10 cellular contexts compared by ENCODE assay signal in the genomic region with DNA sequence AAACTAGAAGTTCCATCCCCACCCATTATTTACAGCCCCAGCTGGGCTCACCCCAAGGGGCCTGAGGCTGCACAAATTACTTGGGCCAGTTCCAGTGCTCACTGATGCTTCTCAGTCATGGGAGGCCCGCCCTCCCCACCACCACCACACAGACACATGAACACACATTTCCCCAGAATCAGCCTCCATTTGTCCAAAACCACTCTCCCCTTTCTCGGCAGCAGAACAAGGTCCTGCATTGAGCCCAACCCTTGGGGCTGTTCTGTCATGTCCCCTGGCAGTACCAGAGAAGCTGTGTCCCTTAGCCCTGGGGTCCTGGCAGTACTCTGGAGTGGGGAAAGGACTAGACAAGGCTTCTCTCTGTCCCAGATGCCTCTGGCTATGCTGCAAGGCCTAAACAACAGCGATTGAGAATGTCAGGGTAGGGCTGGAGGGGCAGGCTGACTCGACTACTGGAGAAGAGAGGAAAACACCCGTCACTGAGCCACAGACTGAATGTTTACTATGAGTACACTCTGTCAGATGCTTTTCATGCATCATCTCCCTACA. TPM values are rescaled to one million over a fixed set of nuclear protein-coding genes. Genes with fewer than 3 reads are reported as not detected.
A peak's percentile ranks its signal among the peaks of the same experiment; 100 is the strongest.
DNase-seq lines count a peak whose midpoint lies in the region; TF ChIP-seq lines count a peak whose summit lies in the region.
"Had no signal": no experiment of that assay in that cellular context is flagged by ENCODE, and none has a peak within 500 bp of the region (broad histone marks: within the 10 kb centered on the region; RNA-seq: fewer than 3 reads in every experiment).

No MANE protein-coding gene starts in this region.

- TF ChIP-seq CTCF in testis (IDR thresholded peaks at IDR 0.05) (no peak), GM10266 (IDR thresholded peaks at IDR 0.05; ENCODE audit: control insufficient read depth, insufficient read depth, low read depth, missing control alignments) (no peak), SK-N-SH (IDR thresholded peaks at IDR 0.05) (no peak)

- H3K4me3 ChIP-seq in testis, result no peak overlapping the region
- no peak overlapping the region for H3K4me3 ChIP-seq in SK-N-SH (ENCODE audit: low read depth in 2 of 2, low read length in 1 of 2)
- H3K4me3 ChIP-seq: MG63 had no signal

- no peaks in the 10 kb centered on the region for H3K9me2 ChIP-seq in SK-N-SH

- peaks cover 17% of the 10 kb centered on the region for H3K4me1 ChIP-seq in testis
- peaks cover 7 to 9% of the 10 kb centered on the region in 2 experiments; a peak in 2 of 4 replicates for H3K4me1 ChIP-seq in SK-N-SH (ENCODE audit: control insufficient read depth in 1 of 2, insufficient read depth in 2 of 2, low read depth in 1 of 2, low read length in 1 of 2)

- TF ChIP-seq POLR2A in testis (IDR thresholded peaks at IDR 0.05), result no peak

- H3F3A ChIP-seq in SK-N-SH (replicated peaks; ENCODE audit: insufficient read depth), result peaks cover 12% of the 10 kb centered on the region

- TF ChIP-seq EP300 in SK-N-SH (IDR thresholded peaks at IDR 0.05; ENCODE audit: borderline replicate concordance in 1 of 2, low read depth in 1 of 2, low read length in 1 of 2), result no peak

- TF ChIP-seq RAD21 in SK-N-SH (IDR thresholded peaks at IDR 0.05; ENCODE audit: low read length), result no peak

- intact Hi-C loops in testis (cut with DNase I; ENCODE audit: low total_unique reads), result no loop called here

- 61 to 81% methylated on average over 4 to 5 of the region's 5 CpGs for WGBS in testis, 2 donors
- WGBS in SK-N-SH (ENCODE audit: low lambda C conversion rate), result 75% methylated on average over 5 of the region's 5 CpGs

- POLR2A ChIA-PET in SK-N-SH (lab: Yijun Ruan, JAX), result no interaction called here

- H3K36me3 ChIP-seq in testis (ENCODE audit: low read depth, missing control alignments), result no peaks in the 10 kb centered on the region
- H3K36me3 ChIP-seq in SK-N-SH (replicated peaks in 1 of 2; ENCODE audit: control insufficient read depth in 1 of 2, insufficient read depth in 2 of 2, low read length in 1 of 2), result peaks cover 14 to 37% of the 10 kb centered on the region in 2 experiments

- H4K20me1 ChIP-seq in SK-N-SH (ENCODE audit: insufficient read depth), result no peaks in the 10 kb centered on the region; the same call in 1 of the 2 replicates

- H3K27ac ChIP-seq in caudate nucleus (ENCODE audit: low read depth, low read length) (peak overlapping the region; percentile 98), layer of hippocampus (ENCODE audit: low read depth, low read length) (peak overlapping the region; percentile 88), testis (peak overlapping the region; percentile 21 to 54), SK-N-SH (ENCODE audit: low read depth in 2 of 2, low read length in 1 of 2) (no peak overlapping the region; a peak in 1 of 4 replicates)
- H3K27ac ChIP-seq: 22Rv1 had no signal

- H3K79me2 ChIP-seq in SK-N-SH (ENCODE audit: insufficient read depth), result no peaks in the 10 kb centered on the region; the same call in 1 of the 2 replicates

- no peaks in the 10 kb centered on the region for H3K9me3 ChIP-seq in testis
- H3K9me3 ChIP-seq in SK-N-SH, result no peaks in the 10 kb centered on the region
- H3K9me3 ChIP-seq: MG63 had no signal

- no peak overlapping the region for H3K9ac ChIP-seq in SK-N-SH

- H2AFZ ChIP-seq in SK-N-SH (ENCODE audit: low read depth), result no peak overlapping the region

- CTCF ChIA-PET in SK-N-SH (lab: Yijun Ruan, JAX), result no interaction called here

- peak; percentile 16 for DNase-seq in DMS 273 (lab: John Stamatoyannopoulos, UW; ENCODE audit: unreplicated experiment)
- DNase-seq in DMS 273 treated with DMSO at 0.1 percent for 48 hours (lab: John Stamatoyannopoulos, UW), result no peak
- DNase-seq in caudate nucleus (lab: John Stamatoyannopoulos, UW), result peak in 59 of 61 donors; percentile 9 to 96 (median 78)
- peak; percentile 74 for DNase-seq in testis
- DNase-seq in NCI-H526 (lab: John Stamatoyannopoulos, UW), result no peak
- DNase-seq in GM10266 (ENCODE audit: extremely low spot score), result no peak
- no peak for DNase-seq in SK-N-SH
- DNase-seq: MG63 had no signal

- no peak overlapping the region for H3K4me2 ChIP-seq in SK-N-SH

- H3K27me3 ChIP-seq in layer of hippocampus (ENCODE audit: control insufficient read depth, insufficient read depth, low read length) (no peaks in the 10 kb centered on the region), testis (no peaks in the 10 kb centered on the region), SK-N-SH (ENCODE audit: insufficient read depth) (no peaks in the 10 kb centered on the region)
- H3K27me3 ChIP-seq: MG63 had no signal

TF ChIP-seq in SK-N-SH, 30 proteins besides CTCF, POLR2A, EP300 and RAD21:
- TF ChIP-seq NRF1 (IDR thresholded peaks at IDR 0.05; ENCODE audit: low read depth, low read length) (no peak), ELF1 (IDR thresholded peaks at IDR 0.05) (no peak), RFX5 (IDR thresholded peaks at IDR 0.05; ENCODE audit: low read length) (no peak), TCF12 (IDR thresholded peaks at IDR 0.05) (no peak), RXRA (IDR thresholded peaks at IDR 0.05; ENCODE audit: borderline replicate concordance, low read depth) (no peak), JUND (IDR thresholded peaks at IDR 0.05) (no peak), CHD2 (IDR thresholded peaks at IDR 0.05; ENCODE audit: low read length, partially characterized antibody) (no peak), EZH2phosphoT487 (IDR thresholded peaks at IDR 0.05; ENCODE audit: borderline replicate concordance, low read depth) (no peak), RCOR1 (IDR thresholded peaks at IDR 0.05; ENCODE audit: low read length) (no peak), GABPA (IDR thresholded peaks at IDR 0.05; ENCODE audit: low read depth) (no peak)
- TF ChIP-seq, protein P1, sequence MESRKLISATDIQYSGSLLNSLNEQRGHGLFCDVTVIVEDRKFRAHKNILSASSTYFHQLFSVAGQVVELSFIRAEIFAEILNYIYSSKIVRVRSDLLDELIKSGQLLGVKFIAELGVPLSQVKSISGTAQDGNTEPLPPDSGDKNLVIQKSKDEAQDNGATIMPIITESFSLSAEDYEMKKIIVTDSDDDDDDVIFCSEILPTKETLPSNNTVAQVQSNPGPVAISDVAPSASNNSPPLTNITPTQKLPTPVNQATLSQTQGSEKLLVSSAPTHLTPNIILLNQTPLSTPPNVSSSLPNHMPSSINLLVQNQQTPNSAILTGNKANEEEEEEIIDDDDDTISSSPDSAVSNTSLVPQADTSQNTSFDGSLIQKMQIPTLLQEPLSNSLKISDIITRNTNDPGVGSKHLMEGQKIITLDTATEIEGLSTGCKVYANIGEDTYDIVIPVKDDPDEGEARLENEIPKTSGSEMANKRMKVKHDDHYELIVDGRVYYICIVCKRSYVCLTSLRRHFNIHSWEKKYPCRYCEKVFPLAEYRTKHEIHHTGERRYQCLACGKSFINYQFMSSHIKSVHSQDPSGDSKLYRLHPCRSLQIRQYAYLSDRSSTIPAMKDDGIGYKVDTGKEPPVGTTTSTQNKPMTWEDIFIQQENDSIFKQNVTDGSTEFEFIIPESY (IDR thresholded peaks at IDR 0.05; ENCODE audit: borderline replicate concordance, low read depth), result no peak

RNA-seq across cellular contexts. Expression of a gene that starts 21.8 kb away (rescaled TPM):
- total RNA-seq in testis, result 100 to 1,000 TPM; 228 to 276 TPM
- 159 TPM for polyA plus RNA-seq in testis (ENCODE audit: insufficient read depth, low read depth, low replicate concordance)
- polyA plus RNA-seq in SK-N-SH (2012; rRNA removed), result 62.2 and 83.0 TPM in 2 replicates
- polyA plus RNA-seq in SK-N-SH (2012; cell fraction: cytosol; rRNA removed), result 34.4 and 54.8 TPM in 2 replicates
- 126 and 148 TPM in 2 replicates for polyA plus RNA-seq in SK-N-SH (2012; cell fraction: nucleus; rRNA removed)

RNA-seq across cellular contexts. Expression of a gene that starts 26.9 kb away (rescaled TPM):
- 10 to 100 TPM; 70.7 to 74.6 TPM for total RNA-seq in testis
- polyA plus RNA-seq in testis (ENCODE audit: insufficient read depth, low read depth, low replicate concordance), result 154 TPM
- polyA plus RNA-seq in SK-N-SH (2012; rRNA removed), result 57.6 and 65.3 TPM in 2 replicates
- 55.9 and 65.2 TPM in 2 replicates for polyA plus RNA-seq in SK-N-SH (2012; cell fraction: cytosol; rRNA removed)
- polyA plus RNA-seq in SK-N-SH (2012; cell fraction: nucleus; rRNA removed), result 76.8 and 79.5 TPM in 2 replicates

RNA-seq across cellular contexts. Expression of a gene that starts 27.2 kb away (rescaled TPM):
- total RNA-seq in testis, result 10 to 100 TPM; 46.1 to 53.5 TPM
- polyA plus RNA-seq in testis (ENCODE audit: insufficient read depth, low read depth, low replicate concordance) (38.9 TPM), SK-N-SH (2012; rRNA removed) (32.0 and 33.1 TPM in 2 replicates)
- 23.5 and 29.6 TPM in 2 replicates for polyA plus RNA-seq in SK-N-SH (2012; cell fraction: cytosol; rRNA removed)
- polyA plus RNA-seq in SK-N-SH (2012; cell fraction: nucleus; rRNA removed), result 21.0 and 21.9 TPM in 2 replicates

RNA-seq across cellular contexts. Expression of a gene that starts 28.1 kb away (rescaled TPM):
- 1 to 10 TPM; 2.4 to 3.7 TPM for total RNA-seq in testis
- polyA plus RNA-seq in testis (ENCODE audit: insufficient read depth, low read depth, low replicate concordance) (19.5 TPM), SK-N-SH (2012; rRNA removed) (0.21 TPM in 1 of 2 replicates, not detected in the other)
- 0.13 and 0.18 TPM in 2 replicates for polyA plus RNA-seq in SK-N-SH (2012; cell fraction: cytosol; rRNA removed)
- polyA plus RNA-seq in SK-N-SH (2012; cell fraction: nucleus; rRNA removed), result 0.17 TPM in 1 of 2 replicates, not detected in the other

RNA-seq across cellular contexts. Expression of a gene that starts 42.7 kb away (rescaled TPM):
- total RNA-seq in testis, result 10 to 100 TPM; 46.4 to 90.9 TPM
- polyA plus RNA-seq in testis (ENCODE audit: insufficient read depth, low read depth, low replicate concordance) (77.7 TPM), SK-N-SH (2012; rRNA removed) (19.7 and 49.3 TPM in 2 replicates)
- polyA plus RNA-seq in SK-N-SH (2012; cell fraction: cytosol; rRNA removed), result 21.0 and 26.5 TPM in 2 replicates
- polyA plus RNA-seq in SK-N-SH (2012; cell fraction: nucleus; rRNA removed), result 127 and 135 TPM in 2 replicates

Comparison
In these comparisons a context has a peak if more than half of its experiments do, and no peak if none do; other contexts are left out.
1. DNase-seq: peak in DMS 273 (single experiment), caudate nucleus (59 of 61) and testis (single experiment); none in DMS 273 treated with DMSO at 0.1 percent for 48 hours (single experiment), NCI-H526 (0 of 2), GM10266 (single experiment) and SK-N-SH (single experiment).
2. H3K27ac ChIP-seq: peak in caudate nucleus (single experiment), layer of hippocampus (single experiment) and testis (2 of 2); none in SK-N-SH (0 of 2).